Comparison of ENCODE assay signal across 8 cellular contexts in the genomic region with DNA sequence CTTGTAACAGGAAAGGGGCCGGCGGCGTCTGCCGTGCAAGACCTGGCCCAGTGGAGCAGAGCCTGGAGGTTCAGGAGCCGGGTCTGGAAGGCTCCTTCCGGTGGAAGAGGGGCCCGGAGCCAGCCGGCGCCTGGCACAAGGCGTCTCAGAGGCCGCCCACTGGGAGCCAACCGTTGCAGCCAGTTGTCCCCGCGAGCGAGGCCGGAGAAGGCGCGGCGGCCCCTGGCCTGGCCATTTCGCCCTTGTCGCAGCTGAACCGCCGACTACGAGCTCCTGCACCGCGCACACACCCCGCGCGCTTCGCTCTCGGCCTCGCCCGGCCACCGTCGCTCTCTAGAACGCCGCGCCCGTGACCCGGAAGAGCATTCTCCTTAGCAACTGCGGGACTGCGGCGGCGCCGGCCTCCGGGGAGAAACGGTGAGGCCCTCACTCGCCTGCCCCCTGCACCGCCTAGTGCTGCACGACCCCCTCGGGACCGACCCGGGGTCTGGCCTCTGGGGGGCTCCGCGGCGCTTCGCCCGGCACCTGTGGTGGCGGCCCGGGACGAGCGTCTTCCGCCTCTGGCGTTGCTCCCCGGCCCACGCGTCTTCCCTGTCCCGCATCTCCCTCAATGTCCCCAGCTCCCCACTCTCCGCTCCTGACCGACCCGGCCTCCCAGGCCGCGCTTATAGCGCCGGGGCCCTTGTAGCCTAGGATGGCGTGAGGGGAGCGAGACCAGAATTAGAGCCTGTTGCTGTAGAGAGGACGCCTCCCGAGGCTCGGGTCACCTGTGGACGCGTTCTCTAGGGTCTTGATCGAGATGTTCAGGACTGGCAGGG. TPM values are rescaled to one million over a fixed set of nuclear protein-coding genes. Genes with fewer than 3 reads are reported as not detected.
DNase-seq lines count a peak whose midpoint lies in the region; ATAC-seq and TF ChIP-seq lines count a peak whose summit lies in the region.

A gene with protein sequence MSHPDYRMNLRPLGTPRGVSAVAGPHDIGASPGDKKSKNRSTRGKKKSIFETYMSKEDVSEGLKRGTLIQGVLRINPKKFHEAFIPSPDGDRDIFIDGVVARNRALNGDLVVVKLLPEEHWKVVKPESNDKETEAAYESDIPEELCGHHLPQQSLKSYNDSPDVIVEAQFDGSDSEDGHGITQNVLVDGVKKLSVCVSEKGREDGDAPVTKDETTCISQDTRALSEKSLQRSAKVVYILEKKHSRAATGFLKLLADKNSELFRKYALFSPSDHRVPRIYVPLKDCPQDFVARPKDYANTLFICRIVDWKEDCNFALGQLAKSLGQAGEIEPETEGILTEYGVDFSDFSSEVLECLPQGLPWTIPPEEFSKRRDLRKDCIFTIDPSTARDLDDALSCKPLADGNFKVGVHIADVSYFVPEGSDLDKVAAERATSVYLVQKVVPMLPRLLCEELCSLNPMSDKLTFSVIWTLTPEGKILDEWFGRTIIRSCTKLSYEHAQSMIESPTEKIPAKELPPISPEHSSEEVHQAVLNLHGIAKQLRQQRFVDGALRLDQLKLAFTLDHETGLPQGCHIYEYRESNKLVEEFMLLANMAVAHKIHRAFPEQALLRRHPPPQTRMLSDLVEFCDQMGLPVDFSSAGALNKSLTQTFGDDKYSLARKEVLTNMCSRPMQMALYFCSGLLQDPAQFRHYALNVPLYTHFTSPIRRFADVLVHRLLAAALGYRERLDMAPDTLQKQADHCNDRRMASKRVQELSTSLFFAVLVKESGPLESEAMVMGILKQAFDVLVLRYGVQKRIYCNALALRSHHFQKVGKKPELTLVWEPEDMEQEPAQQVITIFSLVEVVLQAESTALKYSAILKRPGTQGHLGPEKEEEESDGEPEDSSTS (plus strand): TSS at position 365 of the 818 bp plus-strand sequence. CDS start 53,215 bp downstream, outside the sequence.

- H2AFZ ChIP-seq in OCI-LY1 (ENCODE audit: low read length) = peak within 1 kb of the TSS; percentile 4; the same call in 1 of the 2 replicates

- no peaks in the 10 kb centered on the region for H3F3A ChIP-seq in OCI-LY1 (ENCODE audit: insufficient read depth, low read length)

- intact Hi-C loops in Calu3 (cut with micrococcal nuclease; ENCODE audit: unreplicated experiment) = no loop called here

- CTCF ChIA-PET in Calu3 (lab: Charles Lee) = no interaction called here

- no peak for TF ChIP-seq CTCF in Calu3 (IDR thresholded peaks at IDR 0.05; ENCODE audit: unreplicated experiment)
- peak; percentile 12; the same call in 1 of the 2 replicates for TF ChIP-seq CTCF in OCI-LY1 (IDR thresholded peaks at IDR 0.05; ENCODE audit: low read length)
- TF ChIP-seq CTCF in epithelial cell of esophagus (IDR thresholded peaks at IDR 0.05; ENCODE audit: insufficient read depth, low read depth, low read length, missing control alignments) = no peak

- peak within 1 kb of the TSS; percentile 96 for H3K27ac Mint-ChIP-seq in Calu3 (ENCODE audit: unreplicated experiment)

- H3K4me2 ChIP-seq in OCI-LY1 (ENCODE audit: low read length) = peak within 1 kb of the TSS; percentile 80

- peak within 1 kb of the TSS; percentile 99 for H3K4me3 Mint-ChIP-seq in Calu3 (ENCODE audit: low read depth, unreplicated experiment)

- H3K27me3 Mint-ChIP-seq in Calu3 (ENCODE audit: unreplicated experiment) = no peaks in the 10 kb centered on the region

- no peaks in the 10 kb centered on the region for H3K9me2 ChIP-seq in OCI-LY1 (ENCODE audit: low read depth, low read length)

- H3K4me1 Mint-ChIP-seq in Calu3 (ENCODE audit: low read depth, unreplicated experiment) = peaks cover 18% of the 10 kb centered on the region

- H3K36me3 Mint-ChIP-seq in Calu3 (ENCODE audit: insufficient read depth, unreplicated experiment) = peaks cover 28% of the 10 kb centered on the region

- H3K9me3 ChIP-seq in HUES6 (ENCODE audit: control insufficient read depth, insufficient read depth, low read depth, low read length) (peaks cover 3% of the 10 kb centered on the region; the same call in 1 of the 2 replicates), OCI-LY1 (ENCODE audit: low read length) (no peaks in the 10 kb centered on the region), mononuclear cell (ENCODE audit: low read depth, low read length) (no peaks in the 10 kb centered on the region)

- BruUV-seq in Calu3 (replicated peaks; lab: Mats Ljungman, UMichigan) = no TSS peak

- peaks cover 3% of the 10 kb centered on the region for H3K9me3 Mint-ChIP-seq in Calu3 (ENCODE audit: low read depth, unreplicated experiment)

- DNase-seq in Calu3 = peak; percentile 85
- DNase-seq in activated T-cell treated with anti-CD3 and anti-CD28 coated beads for 1 hour (ENCODE audit: low read depth) = peak; percentile 63
- peak; percentile 83 for DNase-seq in epithelial cell of esophagus (ENCODE audit: low read depth)
- DNase-seq in stimulated activated CD8-positive, alpha-beta memory T cell treated with anti-CD3 and anti-CD28 coated beads, Interleukin-4, amount 100 ng/mL, for 1 hour (ENCODE audit: low read depth in 2 of 2, low spot score in 1 of 2) = peak; percentile 32 to 51

- no peaks in the 10 kb centered on the region for H4K20me1 ChIP-seq in OCI-LY1 (ENCODE audit: insufficient read depth, low read length)

- H3K27me3 ChIP-seq in HUES6 (ENCODE audit: control insufficient read depth, insufficient read depth, low read length) (no peaks in the 10 kb centered on the region), OCI-LY1 (ENCODE audit: insufficient read depth, low read length) (no peaks in the 10 kb centered on the region), mononuclear cell (ENCODE audit: insufficient read depth, low read length) (no peaks in the 10 kb centered on the region)

- peak; percentile 87 for ATAC-seq in GM21423 (IDR thresholded peaks at IDR 0.05; ENCODE audit: unreplicated experiment)

- peak within 1 kb of the TSS; percentile 92 for H3K9ac ChIP-seq in HUES6 (ENCODE audit: low read length)
- H3K9ac ChIP-seq in OCI-LY1 (ENCODE audit: low read length) = peak within 1 kb of the TSS; percentile 72

- H3K27ac ChIP-seq in HUES6 (ENCODE audit: low read depth, low read length) (peak within 1 kb of the TSS; percentile 86), OCI-LY1 (ENCODE audit: low read depth, low read length, poor library complexity, severe bottlenecking) (no peak within 1 kb of the TSS)

- H3K4me1 ChIP-seq in HUES6 (ENCODE audit: control insufficient read depth, insufficient read depth, low read length) = 0 out of 2 replicates have a peak, but pooled peaks cover 6% of the 10 kb centered on the region
- H3K4me1 ChIP-seq in OCI-LY1 (ENCODE audit: insufficient read depth, low read length, severe bottlenecking) = peaks cover 24% of the 10 kb centered on the region
- H3K4me1 ChIP-seq in mononuclear cell (ENCODE audit: insufficient read depth, low read length) = peaks cover 13% of the 10 kb centered on the region

- H3K36me3 ChIP-seq in HUES6 (ENCODE audit: control insufficient read depth, insufficient read depth, low read length) = no peaks in the 10 kb centered on the region
- H3K36me3 ChIP-seq in OCI-LY1 (ENCODE audit: insufficient read depth, low read length) = no peaks in the 10 kb centered on the region

- H3K79me2 ChIP-seq in OCI-LY1 (ENCODE audit: insufficient read depth, low read length) = peaks cover 7% of the 10 kb centered on the region; the same call in 1 of the 2 replicates

- H3K4me3 ChIP-seq in HUES6 (ENCODE audit: low read depth, low read length) (peak within 1 kb of the TSS; percentile 99), OCI-LY1 (ENCODE audit: low read depth, low read length, poor library complexity, severe bottlenecking) (peak within 1 kb of the TSS; percentile 80), epithelial cell of esophagus (ENCODE audit: low read length) (peak within 1 kb of the TSS; percentile 89), mononuclear cell (ENCODE audit: low read length) (peak within 1 kb of the TSS; percentile 64)

RNA-seq across cellular contexts. Expression of the gene that starts here (rescaled TPM):
- total RNA-seq in Calu3 (2022) = 44.5 and 46.0 TPM in 2 replicates
- 26.8 TPM for total RNA-seq in mononuclear cell
